ENCODE assay signal across 17 cellular contexts in genomic region chr5:33272288-33272687, GRCh38.
DNase-seq lines count a peak whose midpoint lies in the region; ATAC-seq and TF ChIP-seq lines count a peak whose summit lies in the region.
"Had no signal": no experiment of that assay in that cellular context is flagged by ENCODE, and none has a peak within 500 bp of the region (broad histone marks: within the 10 kb centered on the region; RNA-seq: fewer than 3 reads in every experiment).

No MANE protein-coding gene starts in this region.

- no peak overlapping the region for H3K4me2 ChIP-seq in mesenchymal stem cell (ENCODE audit: low read length, poor library complexity, severe bottlenecking)

- H2AFZ ChIP-seq in mesenchymal stem cell (ENCODE audit: low read depth, low read length) = no peak overlapping the region

- H3K27ac Mint-ChIP-seq in natural killer cell treated with Interleukin-12 subunit alpha and Interleukin-12 subunit beta and Interleukin-15 and Interleukin-18, amount 100 ng/mL, for 72 hours = no peak overlapping the region
- H3K27ac Mint-ChIP-seq: activated CD8-positive, alpha-beta T cell treated with anti-CD3 and anti-CD28 coated beads, Interleukin-2, amount 10 ng/mL, durations not matched to agents 7 days and 5 days; CD4-positive, alpha-beta memory T cell had no signal

- no peak overlapping the region for H3K4ac ChIP-seq in mesenchymal stem cell (ENCODE audit: low read depth in 1 of 2, low read length in 2 of 2)

- no peak overlapping the region for H2AK5ac ChIP-seq in mesenchymal stem cell (ENCODE audit: low read length, severe bottlenecking)

- peaks cover 3% of the 10 kb centered on the region for H3K9me3 Mint-ChIP-seq in natural killer cell treated with Interleukin-12 subunit alpha and Interleukin-12 subunit beta and Interleukin-15 and Interleukin-18, amount 100 ng/mL, for 72 hours

- no peak overlapping the region for H3K18ac ChIP-seq in mesenchymal stem cell (ENCODE audit: low read depth in 1 of 2, low read length in 2 of 2)

- peak overlapping the region in 1 of 2 experiments; percentile 10 for H3K4me3 ChIP-seq in mesenchymal stem cell (ENCODE audit: insufficient read depth in 1 of 2, low read depth in 1 of 2, low read length in 2 of 2)
- no peak overlapping the region for H3K4me3 ChIP-seq in mucosa of descending colon
- H3K4me3 ChIP-seq: HAP-1, MG63, right lobe of liver, upper lobe of left lung had no signal

- H3K27ac ChIP-seq in mesenchymal stem cell (ENCODE audit: low read length, poor library complexity, severe bottlenecking) = peak overlapping the region; percentile 68
- H3K27ac ChIP-seq: right lobe of liver, upper lobe of left lung had no signal

- H3K4me1 Mint-ChIP-seq in natural killer cell treated with Interleukin-12 subunit alpha and Interleukin-12 subunit beta and Interleukin-15 and Interleukin-18, amount 100 ng/mL, for 72 hours (ENCODE audit: low read depth in 2 of 2) = no peaks in the 10 kb centered on the region
- H3K4me1 Mint-ChIP-seq: CD4-positive, alpha-beta memory T cell had no signal

- H2BK15ac ChIP-seq in mesenchymal stem cell (ENCODE audit: low read depth, poor library complexity, severe bottlenecking) = no peak overlapping the region

- H2BK5ac ChIP-seq in mesenchymal stem cell (ENCODE audit: low read depth, low read length, poor library complexity, severe bottlenecking) = no peak overlapping the region

- H3K14ac ChIP-seq in mesenchymal stem cell (ENCODE audit: low read length in 2 of 2) = no peak overlapping the region

- H3K4me1 ChIP-seq in mesenchymal stem cell (ENCODE audit: control insufficient read depth, insufficient read depth, low read depth, low read length) (peaks cover 1% of the 10 kb centered on the region), mucosa of descending colon (ENCODE audit: low read depth) (no peaks in the 10 kb centered on the region)
- H3K4me1 ChIP-seq: HAP-1, right lobe of liver had no signal

- no peak overlapping the region for H2BK120ac ChIP-seq in mesenchymal stem cell (ENCODE audit: low read depth, low read length)

- H4K91ac ChIP-seq in mesenchymal stem cell (ENCODE audit: low read length) = no peak overlapping the region

- H3K23ac ChIP-seq in mesenchymal stem cell (ENCODE audit: low read length in 2 of 2) = no peak overlapping the region

- H3K4me3 Mint-ChIP-seq in natural killer cell treated with Interleukin-12 subunit alpha and Interleukin-12 subunit beta and Interleukin-15 and Interleukin-18, amount 100 ng/mL, for 72 hours = no peak overlapping the region
- H3K4me3 Mint-ChIP-seq: activated CD8-positive, alpha-beta T cell treated with anti-CD3 and anti-CD28 coated beads, Interleukin-2, amount 10 ng/mL, durations not matched to agents 7 days and 5 days; CD4-positive, alpha-beta memory T cell had no signal

- no peak for ATAC-seq in natural killer cell treated with Interleukin-12 subunit alpha and Interleukin-12 subunit beta and Interleukin-15 and Interleukin-18, amount 100 ng/mL, for 72 hours
- ATAC-seq in mucosa of descending colon = no peak
- ATAC-seq: activated CD8-positive, alpha-beta T cell treated with anti-CD3 and anti-CD28 coated beads, Interleukin-2, amount 10 ng/mL, durations not matched to agents 7 days and 5 days; right lobe of liver had no signal

- H3K79me1 ChIP-seq in mesenchymal stem cell (replicated peaks; ENCODE audit: low read length, poor library complexity, severe bottlenecking) = no peaks in the 10 kb centered on the region

- peak overlapping the region; percentile 76 for H3K9ac ChIP-seq in mesenchymal stem cell (ENCODE audit: low read length)

- no peak for TF ChIP-seq CTCF in mucosa of descending colon (IDR thresholded peaks at IDR 0.05)

- 24% methylated on average over 3 of the region's 3 CpGs for WGBS in mesenchymal stem cell

- DNase-seq in AG20443 (ENCODE audit: low spot score) (peak; percentile 63), NCI-H226 (peak; percentile 94), dedifferentiated amniotic fluid mesenchymal stem cell (ENCODE audit: extremely low spot score) (peak; percentile 91), mesenchymal stem cell (peak; percentile 68), mucosa of descending colon (no peak), NCI-H748 (lab: John Stamatoyannopoulos, UW; ENCODE audit: unreplicated experiment) (no peak), NCI-H2029 (lab: John Stamatoyannopoulos, UW) (no peak)
- DNase-seq in natural killer cell treated with Interleukin-12 subunit alpha and Interleukin-12 subunit beta and Interleukin-15 and Interleukin-18, amount 100 ng/mL, for 72 hours (ENCODE audit: low spot score) = no peak
- DNase-seq: activated CD8-positive, alpha-beta T cell treated with anti-CD3 and anti-CD28 coated beads, Interleukin-2, amount 10 ng/mL, durations not matched to agents 7 days and 5 days; activated naive CD4-positive, alpha-beta T cell treated with Interleukin-2 at 50 U/mL for 16 hours; CD4-positive, alpha-beta memory T cell; cortex of kidney; NCI-H526; right lobe of liver; upper lobe of left lung had no signal

- H3K36me3 ChIP-seq in mesenchymal stem cell (ENCODE audit: control insufficient read depth in 1 of 2, insufficient read depth in 2 of 2, low read depth in 1 of 2, low read length in 2 of 2) (no peaks in the 10 kb centered on the region), mucosa of descending colon (ENCODE audit: low read depth) (no peaks in the 10 kb centered on the region)
- H3K36me3 ChIP-seq: HAP-1, MG63, right lobe of liver, upper lobe of left lung had no signal

- intact Hi-C loops in mucosa of descending colon (cut with DNase I, micrococcal nuclease) = no loop called here

- no peaks in the 10 kb centered on the region for H3K36me3 Mint-ChIP-seq in natural killer cell treated with Interleukin-12 subunit alpha and Interleukin-12 subunit beta and Interleukin-15 and Interleukin-18, amount 100 ng/mL, for 72 hours
- H3K36me3 Mint-ChIP-seq: CD4-positive, alpha-beta memory T cell had no signal

- no peaks in the 10 kb centered on the region for H3K27me3 Mint-ChIP-seq in natural killer cell treated with Interleukin-12 subunit alpha and Interleukin-12 subunit beta and Interleukin-15 and Interleukin-18, amount 100 ng/mL, for 72 hours

- no peaks in the 10 kb centered on the region for H3K27me3 ChIP-seq in mesenchymal stem cell (ENCODE audit: control insufficient read depth in 1 of 2, insufficient read depth in 1 of 2, low read length in 2 of 2)
- H3K27me3 ChIP-seq: MG63, right lobe of liver, upper lobe of left lung had no signal

- no peak overlapping the region for H2BK12ac ChIP-seq in mesenchymal stem cell (ENCODE audit: low read length in 2 of 2)

- no peak overlapping the region for H4K8ac ChIP-seq in mesenchymal stem cell (ENCODE audit: low read length)

- H3K9me3 ChIP-seq in mesenchymal stem cell (ENCODE audit: control insufficient read depth, low read length) (no peaks in the 10 kb centered on the region), mucosa of descending colon (no peaks in the 10 kb centered on the region)
- H3K9me3 ChIP-seq: HAP-1, MG63, right lobe of liver, upper lobe of left lung had no signal

Comparison
In these comparisons a context has a peak if more than half of its experiments do, and no peak if none do; other contexts are left out.
1. DNase-seq: peak in AG20443 (single experiment), NCI-H226 (single experiment), dedifferentiated amniotic fluid mesenchymal stem cell (single experiment) and mesenchymal stem cell (single experiment); none in natural killer cell treated with Interleukin-12 subunit alpha and Interleukin-12 subunit beta and Interleukin-15 and Interleukin-18, amount 100 ng/mL, for 72 hours (single experiment), mucosa of descending colon (0 of 3), NCI-H748 (single experiment) and NCI-H2029 (single experiment).